ENCODE assay signal across 8 cellular contexts in the genomic region with DNA sequence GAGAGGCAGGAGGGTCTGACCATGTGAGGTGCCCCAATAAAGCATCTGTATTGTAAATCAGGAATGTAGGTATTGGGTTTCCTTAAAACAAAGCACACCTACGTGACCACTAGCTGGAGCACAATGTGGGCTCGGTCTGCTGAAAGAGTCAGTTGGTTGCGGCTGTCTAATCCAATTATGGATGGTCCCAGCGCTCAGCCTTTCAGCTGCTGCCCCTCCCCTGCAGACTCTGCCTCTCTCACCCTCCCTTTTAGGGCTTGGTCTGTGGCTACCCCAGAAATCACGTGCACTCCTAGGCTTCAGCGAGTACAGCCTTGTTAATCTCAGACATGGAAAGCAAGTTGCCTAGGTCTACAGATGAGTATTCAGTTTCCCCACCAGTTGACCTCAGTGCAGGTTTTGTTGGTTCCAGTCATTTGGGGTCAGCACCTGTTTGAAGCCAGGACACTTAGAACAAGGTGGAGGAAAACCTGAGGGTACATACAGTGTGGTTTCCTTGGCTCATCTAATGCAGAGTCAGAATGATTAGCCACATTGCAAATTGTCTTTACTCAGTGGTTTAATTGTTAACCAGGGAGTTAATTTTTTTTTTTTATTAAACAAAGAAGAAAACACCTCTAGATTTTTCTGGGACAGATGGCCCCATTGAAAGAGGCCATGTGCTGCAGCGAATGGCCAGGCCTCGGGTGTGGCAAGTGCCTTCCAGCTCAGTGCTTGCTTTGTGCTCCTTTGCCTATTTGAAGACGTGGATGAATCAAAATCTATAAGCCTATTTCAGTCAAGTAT.
DNase-seq lines count a peak whose midpoint lies in the region; ATAC-seq and TF ChIP-seq lines count a peak whose summit lies in the region.

No MANE protein-coding gene starts in this region.

- no peak for DNase-seq in Panc1 (ENCODE audit: low read depth, low spot score)
- DNase-seq in nephron progenitor cell: peak; percentile 47
- no peak for DNase-seq in Ammon's horn (ENCODE audit: low spot score)
- DNase-seq in OCI-LY7 (ENCODE audit: low spot score): no peak
- no peak for DNase-seq in activated CD8-positive, alpha-beta memory T cell treated with anti-CD3 and anti-CD28 coated beads, Interleukin-2, amount 50 U/mL, for 4 hours
- no peak for DNase-seq in NOMO-1 (lab: John Stamatoyannopoulos, UW; ENCODE audit: unreplicated experiment in 2 of 2)

- POLR2A ChIA-PET in Panc1 (lab: Charles Lee): no interaction called here
- POLR2A ChIA-PET in OCI-LY7 (lab: Charles Lee): interaction anchor here (1.3 kb wide), 1 partner anchor 22 kb away, joined by 3 read pairs; no protein-coding TSS in a partner anchor

- H3K27ac ChIP-seq in Panc1 (ENCODE audit: low read length) (peak overlapping the region; percentile 36; the same call in 1 of the 2 replicates), OCI-LY7 (ENCODE audit: low read depth, low read length, poor library complexity, severe bottlenecking) (no peak overlapping the region)

- BruUV-seq in Panc1 (replicated peaks; lab: Mats Ljungman, UMichigan): no TSS peak
- no TSS peak for BruUV-seq in OCI-LY7 (replicated peaks; lab: Mats Ljungman, UMichigan)

- TF ChIP-seq CTCF in Panc1 (IDR thresholded peaks at IDR 0.05) (no peak), nephron progenitor cell (IDR thresholded peaks at IDR 0.05) (no peak), OCI-LY7 (conservative IDR thresholded peaks at IDR 0.05; ENCODE audit: low read length) (no peak)

- peak overlapping the region; percentile 10 for H3K4me3 Mint-ChIP-seq in nephron progenitor cell

- ATAC-seq in GM19025 (IDR thresholded peaks at IDR 0.05; ENCODE audit: low read depth, unreplicated experiment) (peak; percentile 75), HG02970 (IDR thresholded peaks at IDR 0.05; ENCODE audit: low FRiP score, unreplicated experiment) (peak; percentile 65), Panc1 (no peak)

- no peaks in the 10 kb centered on the region for H3K79me2 ChIP-seq in OCI-LY7 (ENCODE audit: insufficient read depth, low read depth, low read length)

- peaks cover 84% of the 10 kb centered on the region for H3K4me1 Mint-ChIP-seq in nephron progenitor cell

- CTCF ChIA-PET in Panc1 (lab: Charles Lee) (interaction anchor here (0.7 kb wide), 1 partner anchor 653 kb away, joined by 3 read pairs; no protein-coding TSS in a partner anchor), OCI-LY7 (lab: Charles Lee; ENCODE audit: unreplicated experiment) (no interaction called here)

- in situ Hi-C loops in Panc1 (cut with HindIII; ENCODE audit: low pct_unique_long_range_greater_than_20kb, low sequenced_read_pairs): no loop called here

- H3K4me1 ChIP-seq in Panc1 (ENCODE audit: control insufficient read depth, insufficient read depth, low read length) (peaks cover 61% of the 10 kb centered on the region), OCI-LY7 (ENCODE audit: insufficient read depth, low read length, poor library complexity, severe bottlenecking) (no peaks in the 10 kb centered on the region)

- no peaks in the 10 kb centered on the region for H3K36me3 ChIP-seq in Panc1 (ENCODE audit: control insufficient read depth, insufficient read depth, low read length)
- H3K36me3 ChIP-seq in OCI-LY7 (ENCODE audit: insufficient read depth, low read length): no peaks in the 10 kb centered on the region

- H3K9me3 Mint-ChIP-seq in nephron progenitor cell: no peaks in the 10 kb centered on the region

- H3K36me3 Mint-ChIP-seq in nephron progenitor cell (ENCODE audit: low read depth): no peaks in the 10 kb centered on the region

- intact Hi-C loops in Panc1 (cut with micrococcal nuclease; ENCODE audit: unreplicated experiment): no loop called here
- intact Hi-C loops in OCI-LY7 (cut with micrococcal nuclease; ENCODE audit: unreplicated experiment): no loop called here

- peaks cover 3% of the 10 kb centered on the region for H3K27me3 Mint-ChIP-seq in nephron progenitor cell (ENCODE audit: low read depth, poor library complexity)

- H3K4me2 ChIP-seq in OCI-LY7 (ENCODE audit: low read length): no peak overlapping the region

- H3K9me3 ChIP-seq in Panc1 (ENCODE audit: control insufficient read depth, insufficient read depth, low read depth, low read length) (no peaks in the 10 kb centered on the region), OCI-LY7 (ENCODE audit: low read length) (no peaks in the 10 kb centered on the region)

- H3K4me3 ChIP-seq in Panc1 (ENCODE audit: low read depth in 2 of 2, low read length in 2 of 2) (no peak overlapping the region), OCI-LY7 (ENCODE audit: low read depth, low read length, poor library complexity, severe bottlenecking) (no peak overlapping the region)

- H3K27me3 ChIP-seq in Panc1 (ENCODE audit: control insufficient read depth, insufficient read depth, low read length): no peaks in the 10 kb centered on the region

- no peak overlapping the region for H2AFZ ChIP-seq in OCI-LY7 (ENCODE audit: low read length)

- peaks cover 4% of the 10 kb centered on the region; the same call in 1 of the 2 replicates for H4K20me1 ChIP-seq in OCI-LY7 (ENCODE audit: insufficient read depth, low read length)

- H3K9me2 ChIP-seq in OCI-LY7 (ENCODE audit: insufficient read depth, low read length): no peaks in the 10 kb centered on the region

- H3K27ac Mint-ChIP-seq in nephron progenitor cell: no peak overlapping the region
